Comparison of ENCODE assay signal across 1 cellular context in the genomic region with DNA sequence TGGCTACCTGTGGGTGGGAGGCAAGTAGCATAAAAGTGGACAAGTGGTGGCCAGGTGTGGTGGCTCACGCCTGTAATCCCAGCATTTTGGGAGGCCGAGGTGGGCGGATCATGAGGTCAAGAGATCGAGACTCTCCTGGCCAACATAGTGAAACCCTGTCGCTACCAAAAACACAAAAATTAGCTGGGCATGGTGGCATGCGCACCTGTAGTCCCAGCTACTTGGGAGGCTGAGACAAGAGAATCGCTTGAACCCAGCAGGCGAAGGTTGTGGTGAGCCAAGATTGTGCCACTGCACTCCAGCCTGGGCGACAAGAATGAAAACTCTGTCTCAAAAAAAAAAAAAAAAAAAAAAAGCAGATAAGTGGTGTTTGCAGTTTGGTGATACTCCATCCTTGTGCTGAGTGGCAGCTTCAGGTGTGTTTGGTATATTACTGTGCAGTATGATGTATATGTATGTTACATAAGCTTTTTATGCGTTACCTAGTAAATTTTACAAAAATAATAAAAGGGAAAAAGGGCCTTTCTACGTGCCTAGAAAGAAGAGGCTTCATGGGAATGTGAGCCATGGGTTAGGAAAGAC.
TF ChIP-seq lines count a peak whose summit lies in the region.

No MANE protein-coding gene starts in this region.

TF ChIP-seq in endothelial cell of umbilical vein, 7 proteins besides CTCF, POLR2A, EP300 and RAD21 (continued from another document):
- TF ChIP-seq JUN (IDR thresholded peaks at IDR 0.05; ENCODE audit: borderline replicate concordance, insufficient read depth, insufficient read length, low read depth): no peak
- TF ChIP-seq, protein P1, sequence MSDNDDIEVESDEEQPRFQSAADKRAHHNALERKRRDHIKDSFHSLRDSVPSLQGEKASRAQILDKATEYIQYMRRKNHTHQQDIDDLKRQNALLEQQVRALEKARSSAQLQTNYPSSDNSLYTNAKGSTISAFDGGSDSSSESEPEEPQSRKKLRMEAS (IDR thresholded peaks at IDR 0.05; ENCODE audit: insufficient read depth, insufficient read length): no peak
